In genomic region chr1:25710583-25711347, GRCh38 we compare ENCODE assay signal across 17 cellular contexts.
DNase-seq lines count a peak whose midpoint lies in the region; TF ChIP-seq lines count a peak whose summit lies in the region.
"Had no signal": no experiment of that assay in that cellular context is flagged by ENCODE, and none has a peak within 500 bp of the region (broad histone marks: within the 10 kb centered on the region; RNA-seq: fewer than 3 reads in every experiment).

No MANE protein-coding gene starts in this region.

- peak overlapping the region; percentile 79 for H3K27ac Mint-ChIP-seq in activated T-cell treated with anti-CD3 and anti-CD28 coated beads, Interleukin-2, amount 50 U/mL, for 24 hours
- H3K27ac Mint-ChIP-seq in endodermal cell (peak overlapping the region; percentile 40), endothelial cell (ENCODE audit: unreplicated experiment) (no peak overlapping the region)
- H3K27ac Mint-ChIP-seq: neural progenitor cell, type B pancreatic cell had no signal

- H3K4me1 ChIP-seq in endodermal cell (ENCODE audit: control insufficient read depth, insufficient read depth, low read length) (peaks cover 14% of the 10 kb centered on the region), sigmoid colon (peaks cover 0 to 36% (median 20%) of the 10 kb centered on the region in 4 donors)
- H3K4me1 ChIP-seq: ascending aorta had no signal

- H3K27me3 Mint-ChIP-seq in activated T-cell treated with anti-CD3 and anti-CD28 coated beads, Interleukin-2, amount 50 U/mL, for 24 hours: no peaks in the 10 kb centered on the region
- H3K27me3 Mint-ChIP-seq in endodermal cell (ENCODE audit: insufficient read depth) (no peaks in the 10 kb centered on the region), endothelial cell (ENCODE audit: unreplicated experiment) (no peaks in the 10 kb centered on the region)
- H3K27me3 Mint-ChIP-seq: type B pancreatic cell had no signal

- no peaks in the 10 kb centered on the region for H3K36me3 Mint-ChIP-seq in activated T-cell treated with anti-CD3 and anti-CD28 coated beads, Interleukin-2, amount 50 U/mL, for 24 hours (ENCODE audit: low read depth)
- H3K36me3 Mint-ChIP-seq in endodermal cell (ENCODE audit: low read depth) (no peaks in the 10 kb centered on the region), endothelial cell (ENCODE audit: low read depth, unreplicated experiment) (no peaks in the 10 kb centered on the region)
- H3K36me3 Mint-ChIP-seq: neural progenitor cell, type B pancreatic cell had no signal

- TF ChIP-seq POLR2A in sigmoid colon (IDR thresholded peaks at IDR 0.05): no peak

- H3K4me3 ChIP-seq in endodermal cell (ENCODE audit: low read length) (no peak overlapping the region), sigmoid colon (no peak overlapping the region)
- H3K4me3 ChIP-seq: ascending aorta, neural progenitor cell had no signal

- H3K27ac ChIP-seq in endodermal cell (ENCODE audit: low read depth, low read length): no peak overlapping the region
- H3K27ac ChIP-seq in sigmoid colon: no peak overlapping the region
- H3K27ac ChIP-seq: ascending aorta, neural progenitor cell had no signal

- H3K36me3 ChIP-seq in endodermal cell (ENCODE audit: control insufficient read depth, insufficient read depth, low read length): no peaks in the 10 kb centered on the region
- no peaks in the 10 kb centered on the region for H3K36me3 ChIP-seq in sigmoid colon
- H3K36me3 ChIP-seq: ascending aorta, neural progenitor cell had no signal

- DNase-seq in activated T-cell treated with anti-CD3 and anti-CD28 coated beads, Interleukin-2, amount 50 U/mL, for 24 hours: peak; percentile 24
- DNase-seq in activated T-cell treated with anti-CD3 and anti-CD28 coated beads for 4 hours (no peak), RPMI7951 (ENCODE audit: low read depth) (peak; percentile 53), endodermal cell (no peak), sigmoid colon (peak; percentile 11), NCI-H774 (lab: John Stamatoyannopoulos, UW) (no peak), endothelial cell (ENCODE audit: low spot score) (no peak), D341Med (ENCODE audit: low spot score) (no peak)
- DNase-seq: DMS79 treated with DMSO at 0.1 percent for 48 hours, GOT3, midbrain, MM.1S, SK-N-SH, T1000 had no signal

- no peaks in the 10 kb centered on the region for H3K9me3 Mint-ChIP-seq in activated T-cell treated with anti-CD3 and anti-CD28 coated beads, Interleukin-2, amount 50 U/mL, for 24 hours
- H3K9me3 Mint-ChIP-seq in endodermal cell (peaks cover 3% of the 10 kb centered on the region), endothelial cell (ENCODE audit: unreplicated experiment) (no peaks in the 10 kb centered on the region)
- H3K9me3 Mint-ChIP-seq: neural progenitor cell, type B pancreatic cell had no signal

- no peak overlapping the region for H3K4me3 Mint-ChIP-seq in activated T-cell treated with anti-CD3 and anti-CD28 coated beads, Interleukin-2, amount 50 U/mL, for 24 hours
- H3K4me3 Mint-ChIP-seq in endodermal cell (no peak overlapping the region), endothelial cell (ENCODE audit: unreplicated experiment) (no peak overlapping the region)
- H3K4me3 Mint-ChIP-seq: neural progenitor cell had no signal

- WGBS in endodermal cell (ENCODE audit: insufficient coverage in 1 of 2, insufficient read length in 1 of 2), 2 experiments: 95% methylated on average over 5 to 7 of the region's 7 CpGs
- WGBS in sigmoid colon, 2 donors: 87 to 93% methylated on average over 7 of the region's 7 CpGs

- peaks cover 64% of the 10 kb centered on the region for H3K4me1 Mint-ChIP-seq in activated T-cell treated with anti-CD3 and anti-CD28 coated beads, Interleukin-2, amount 50 U/mL, for 24 hours (ENCODE audit: low read depth)
- peaks cover 33% of the 10 kb centered on the region for H3K4me1 Mint-ChIP-seq in endodermal cell
- peaks cover 25% of the 10 kb centered on the region for H3K4me1 Mint-ChIP-seq in endothelial cell (ENCODE audit: unreplicated experiment)

- intact Hi-C loops in sigmoid colon (cut with DNase I): no loop called here

- no peaks in the 10 kb centered on the region for H3K27me3 ChIP-seq in endodermal cell (ENCODE audit: control insufficient read depth, insufficient read depth, low read length, poor library complexity, severe bottlenecking)
- H3K27me3 ChIP-seq in sigmoid colon: no peaks in the 10 kb centered on the region
- H3K27me3 ChIP-seq: ascending aorta, neural progenitor cell had no signal

- TF ChIP-seq CTCF in endodermal cell (conservative IDR thresholded peaks at IDR 0.05) (no peak), sigmoid colon (IDR thresholded peaks at IDR 0.05) (no peak), endothelial cell (IDR thresholded peaks at IDR 0.05; ENCODE audit: unreplicated experiment) (no peak)

- H3K9ac ChIP-seq in endodermal cell (ENCODE audit: extremely low read depth, low read length, poor library complexity, severe bottlenecking): no peak overlapping the region
- H3K9ac ChIP-seq: neural progenitor cell, SK-N-SH had no signal

- H3K9me3 ChIP-seq in endodermal cell (ENCODE audit: control insufficient read depth, low read length) (no peaks in the 10 kb centered on the region), sigmoid colon (no peaks in the 10 kb centered on the region)
- H3K9me3 ChIP-seq: ascending aorta, SK-N-SH had no signal

- TF ChIP-seq EP300 in sigmoid colon (IDR thresholded peaks at IDR 0.05): no peak

Comparison
In these comparisons a context has a peak if more than half of its experiments do, and no peak if none do; other contexts are left out.
1. DNase-seq: peak in activated T-cell treated with anti-CD3 and anti-CD28 coated beads, Interleukin-2, amount 50 U/mL, for 24 hours (single experiment), RPMI7951 (single experiment) and sigmoid colon (single experiment); none in activated T-cell treated with anti-CD3 and anti-CD28 coated beads for 4 hours (single experiment), endodermal cell (single experiment), NCI-H774 (single experiment), endothelial cell (single experiment) and D341Med (single experiment).